8 cellular contexts compared by ENCODE assay signal in genomic region chr6:109441069-109441816, GRCh38. TPM values are rescaled to one million over a fixed set of nuclear protein-coding genes. Genes with fewer than 3 reads are reported as not detected.
A peak's percentile ranks its signal among the peaks of the same experiment; 100 is the strongest.
DNase-seq lines count a peak whose midpoint lies in the region; ATAC-seq, FAIRE-seq and TF ChIP-seq lines count a peak whose summit lies in the region.

No MANE protein-coding gene starts in this region.

- peak overlapping the region; percentile 25 for H2BK5ac ChIP-seq in IMR-90 (ENCODE audit: low read depth, low read length, poor library complexity, severe bottlenecking)

- dilution Hi-C loops in IMR-90 (cut with HindIII; ENCODE audit: low sequenced_read_pairs, unreplicated experiment), result no loop called here

- H3K14ac ChIP-seq in IMR-90 (replicated peaks; ENCODE audit: low read depth, low read length), result peak overlapping the region; percentile 71; the same call in 1 of the 2 replicates

- peak; percentile 80 for DNase-seq in ELF-1 (ENCODE audit: low read depth, low spot score)
- peak; percentile 47 for DNase-seq in IMR-90
- peak; percentile 56 for DNase-seq in bronchial epithelial cell (ENCODE audit: low read depth)
- DNase-seq in kidney, result peak; percentile 87
- DNase-seq in stimulated activated naive CD4-positive, alpha-beta T cell treated with Interleukin-2 at 50 U/mL for 16 hours (lab: John Stamatoyannopoulos, UW), result peak; percentile 48
- DNase-seq in COR-L47 (lab: John Stamatoyannopoulos, UW), result no peak

- peaks cover 0 to 16% of the 10 kb centered on the region in 2 experiments; a peak in 2 of 4 replicates for H3K79me1 ChIP-seq in IMR-90 (ENCODE audit: low read depth in 1 of 2, low read length in 2 of 2)

- H3K9ac ChIP-seq in IMR-90 (ENCODE audit: low read depth, low read length) (peak overlapping the region; percentile 72), SU-DHL-6 (ENCODE audit: low read length) (peak overlapping the region; percentile 97), kidney (ENCODE audit: low read length in 2 of 2) (peak overlapping the region; percentile 65 to 90)

- peaks cover 36% of the 10 kb centered on the region for H3K36me3 ChIP-seq in IMR-90 (ENCODE audit: control insufficient read depth, insufficient read depth, low read length)
- H3K36me3 ChIP-seq in SU-DHL-6 (ENCODE audit: low read length), result no peaks in the 10 kb centered on the region
- peaks cover 15% of the 10 kb centered on the region for H3K36me3 ChIP-seq in bronchial epithelial cell (ENCODE audit: control insufficient read depth, insufficient read depth, low read length)
- peaks cover 8 to 9% of the 10 kb centered on the region in 2 donors for H3K36me3 ChIP-seq in kidney (ENCODE audit: control insufficient read depth in 1 of 2, insufficient read depth in 2 of 2, low read length in 2 of 2)

- WGBS in IMR-90 (ENCODE audit: extremely low coverage in 2 of 2, insufficient read length in 1 of 2), 2 experiments, result 0% methylated on average over 3 of the region's 31 CpGs; no CpG with 5 or more reads in 1 of the 2 experiments

- peak overlapping the region; percentile 46 to 79; a peak in 2 of 4 replicates for H4K8ac ChIP-seq in IMR-90 (ENCODE audit: low read depth in 2 of 2, low read length in 2 of 2)

- H2BK120ac ChIP-seq in IMR-90 (ENCODE audit: low read depth, low read length), result 0 out of 2 replicates have a peak overlapping the region, but pooled peaks have one; percentile 4

- H2BK15ac ChIP-seq in IMR-90 (ENCODE audit: low read depth, low read length), result no peak overlapping the region

- H3K4me3 ChIP-seq in IMR-90 (ENCODE audit: insufficient read depth, low read depth, low read length), result peak overlapping the region; percentile 70
- peak overlapping the region; percentile 99 for H3K4me3 ChIP-seq in SU-DHL-6 (ENCODE audit: insufficient read depth, low read length, poor library complexity, severe bottlenecking)
- peak overlapping the region; percentile 83 for H3K4me3 ChIP-seq in bronchial epithelial cell (ENCODE audit: low read depth, low read length)
- H3K4me3 ChIP-seq in kidney (ENCODE audit: low read length in 2 of 2), result peak overlapping the region; percentile 81 to 83

- H3F3A ChIP-seq in SU-DHL-6 (ENCODE audit: insufficient read depth), result 0 out of 2 replicates have a peak, but pooled peaks cover 4% of the 10 kb centered on the region

- peak overlapping the region; percentile 49; the same call in 1 of the 2 replicates for H3K56ac ChIP-seq in IMR-90 (ENCODE audit: extremely low read depth, insufficient read depth, low read length)

- H3K27me3 ChIP-seq in IMR-90 (ENCODE audit: control insufficient read depth, insufficient read depth, low read length), result no peaks in the 10 kb centered on the region
- H3K27me3 ChIP-seq in SU-DHL-6 (ENCODE audit: low read length), result no peaks in the 10 kb centered on the region; the same call in 1 of the 2 replicates
- no peaks in the 10 kb centered on the region for H3K27me3 ChIP-seq in bronchial epithelial cell (ENCODE audit: control insufficient read depth, insufficient read depth, low read length)

- peak overlapping the region; percentile 74 for H3K23ac ChIP-seq in IMR-90 (ENCODE audit: low read depth, low read length)

- TF ChIP-seq POLR2A in IMR-90 (IDR thresholded peaks at IDR 0.05; ENCODE audit: low read depth, low read length), result no peak

- no peak overlapping the region for H2BK20ac ChIP-seq in IMR-90 (ENCODE audit: low read depth, low read length)

- peaks cover 13% of the 10 kb centered on the region for H3K9me1 ChIP-seq in IMR-90 (ENCODE audit: insufficient read depth, low read length)

- CTCF ChIA-PET in IMR-90 (lab: Yijun Ruan, JAX), result interaction anchor here (0.6 to 0.9 kb wide), 2 partner anchors 24 to 28 kb away, joined by 3 to 10 read pairs; no protein-coding TSS in a partner anchor

- peak overlapping the region; percentile 66 for H2AK9ac ChIP-seq in IMR-90 (replicated peaks; ENCODE audit: low read depth, low read length, poor library complexity)

- FAIRE-seq in bronchial epithelial cell (lab: Jason Lieb, UNC), result no peak
- no peak for FAIRE-seq in kidney (lab: Jason Lieb, UNC)

- BruUV-seq in IMR-90 (replicated peaks; lab: Mats Ljungman, UMichigan), result no TSS peak

- TF ChIP-seq RAD21 in IMR-90 (IDR thresholded peaks at IDR 0.05; ENCODE audit: low read length), result no peak

- intact Hi-C loops in IMR-90 (cut with micrococcal nuclease), result no loop called here
- intact Hi-C loops in kidney (cut with DNase I), result no loop called here

- TF ChIP-seq CTCF in IMR-90 (conservative IDR thresholded peaks at IDR 0.05; ENCODE audit: low read depth, low read length), result 0 out of 2 replicates have a peak, but pooled peaks have one; percentile 12
- peak; percentile 19 for TF ChIP-seq CTCF in SU-DHL-6 (IDR thresholded peaks at IDR 0.05; ENCODE audit: insufficient read depth, low read length, poor library complexity, severe bottlenecking)
- peak; percentile 25 for TF ChIP-seq CTCF in bronchial epithelial cell (IDR thresholded peaks at IDR 0.05; ENCODE audit: insufficient read depth, low read length, severe bottlenecking)
- TF ChIP-seq CTCF in kidney (IDR thresholded peaks at IDR 0.05; ENCODE audit: borderline replicate concordance, extremely low read depth, insufficient read depth), result no peak

- no peak overlapping the region; the same call in 1 of the 2 replicates for H4K91ac ChIP-seq in IMR-90 (ENCODE audit: insufficient read depth, low read depth, low read length)

- peak overlapping the region; percentile 73 for H2AK5ac ChIP-seq in IMR-90 (ENCODE audit: low read depth, low read length)

- H3K4me1 ChIP-seq in IMR-90 (ENCODE audit: control insufficient read depth, insufficient read depth, low read length) (peaks cover 8% of the 10 kb centered on the region), kidney (ENCODE audit: control insufficient read depth in 1 of 2, insufficient read depth in 1 of 2, low read depth in 1 of 2, low read length in 2 of 2) (peaks cover 7 to 12% of the 10 kb centered on the region in 2 donors)

- H3K9me2 ChIP-seq in SU-DHL-6 (replicated peaks; ENCODE audit: insufficient read depth, low read length), result no peaks in the 10 kb centered on the region

- no peaks in the 10 kb centered on the region for H3K9me3 ChIP-seq in IMR-90 (ENCODE audit: control insufficient read depth, insufficient read depth, low read length)
- H3K9me3 ChIP-seq in SU-DHL-6 (ENCODE audit: insufficient read depth, low read length), result no peaks in the 10 kb centered on the region
- H3K9me3 ChIP-seq in kidney (ENCODE audit: control insufficient read depth in 1 of 2, low read length in 2 of 2), result no peaks in the 10 kb centered on the region

- H3K4ac ChIP-seq in IMR-90 (ENCODE audit: low read depth, low read length), result peak overlapping the region; percentile 71

- H3K4me2 ChIP-seq in IMR-90 (ENCODE audit: low read depth, low read length) (peak overlapping the region; percentile 93), SU-DHL-6 (ENCODE audit: low read depth, low read length, poor library complexity, severe bottlenecking) (peak overlapping the region; percentile 61)

- peak overlapping the region; percentile 4; the same call in 1 of the 2 replicates for H3K18ac ChIP-seq in IMR-90 (ENCODE audit: low read depth, low read length)

- H2AFZ ChIP-seq in IMR-90 (replicated peaks; ENCODE audit: low read length, poor library complexity) (peak overlapping the region; percentile 99), SU-DHL-6 (ENCODE audit: low read depth, low read length, severe bottlenecking) (peak overlapping the region; percentile 96)

- in situ Hi-C loops in IMR-90 (cut with MboI; ENCODE audit: low sequenced_read_pairs), result no loop called here

- no peaks in the 10 kb centered on the region for H3K79me2 ChIP-seq in SU-DHL-6 (ENCODE audit: insufficient read depth, low read length)

- POLR2A ChIA-PET in IMR-90 (lab: Charles Lee; ENCODE audit: unreplicated experiment), result no interaction called here

- H3K27ac ChIP-seq in IMR-90 (ENCODE audit: insufficient read depth, low read length) (peak overlapping the region; percentile 48), SU-DHL-6 (ENCODE audit: low read depth, low read length) (peak overlapping the region; percentile 62), kidney (ENCODE audit: low read depth in 2 of 2, low read length in 2 of 2) (peak overlapping the region; percentile 67 to 75)

- ATAC-seq in GM21515 (IDR thresholded peaks at IDR 0.05; ENCODE audit: unreplicated experiment) (peak; percentile 14), IMR-90 (ENCODE audit: low read depth) (peak; percentile 37)

- H4K20me1 ChIP-seq in IMR-90 (ENCODE audit: insufficient read depth, low read length) (no peaks in the 10 kb centered on the region), SU-DHL-6 (ENCODE audit: low read depth, low read length) (no peaks in the 10 kb centered on the region)

- H4K5ac ChIP-seq in IMR-90 (ENCODE audit: low read depth, low read length), result no peak overlapping the region

RNA-seq across cellular contexts. Expression of gene SMPD2, which starts 0.7 kb away (rescaled TPM):
- 8.3 and 9.0 TPM in 2 replicates for total RNA-seq in IMR-90 (2012; rRNA removed)
- polyA plus RNA-seq in IMR-90 (2012; rRNA removed), result 7.1 and 7.7 TPM in 2 replicates
- 5.2 and 6.0 TPM in 2 replicates for polyA plus RNA-seq in IMR-90 (2012; cell fraction: cytosol; rRNA removed)
- polyA plus RNA-seq in IMR-90 (2012; cell fraction: nucleus; rRNA removed; ENCODE audit: low replicate concordance), result 18.1 and 25.2 TPM in 2 replicates
- 18.9 and 19.7 TPM in 2 replicates for total RNA-seq in bronchial epithelial cell
- 17.4 TPM for total RNA-seq in kidney
- polyA plus RNA-seq in kidney (ENCODE audit: insufficient read depth, low read depth, low replicate concordance), result 14.7 TPM

RNA-seq across cellular contexts. Expression of gene PPIL6, which starts 0.8 kb away (rescaled TPM):
- total RNA-seq in IMR-90 (2012; rRNA removed) (0.18 and 1.4 TPM in 2 replicates), bronchial epithelial cell (8.4 and 9.3 TPM in 2 replicates), kidney (8.4 TPM)
- polyA plus RNA-seq in IMR-90 (2012; rRNA removed) (0.07 and 0.15 TPM in 2 replicates), kidney (ENCODE audit: insufficient read depth, low read depth, low replicate concordance) (6.0 TPM)
- polyA plus RNA-seq in IMR-90 (2012; cell fraction: cytosol; rRNA removed), result 0.09 and 0.12 TPM in 2 replicates
- 0.06 and 0.09 TPM in 2 replicates for polyA plus RNA-seq in IMR-90 (2012; cell fraction: nucleus; rRNA removed; ENCODE audit: low replicate concordance)

RNA-seq across cellular contexts. Expression of gene MICAL1, which starts 14.3 kb away (rescaled TPM):
- total RNA-seq in IMR-90 (2012; rRNA removed) (28.6 and 30.5 TPM in 2 replicates), bronchial epithelial cell (12.4 and 14.2 TPM in 2 replicates), kidney (38.7 TPM)
- polyA plus RNA-seq in IMR-90 (2012; rRNA removed) (57.1 and 59.1 TPM in 2 replicates), kidney (ENCODE audit: insufficient read depth, low read depth, low replicate concordance) (13.7 TPM)
- polyA plus RNA-seq in IMR-90 (2012; cell fraction: cytosol; rRNA removed), result 24.7 and 32.0 TPM in 2 replicates
- polyA plus RNA-seq in IMR-90 (2012; cell fraction: nucleus; rRNA removed; ENCODE audit: low replicate concordance), result 387 and 626 TPM in 2 replicates

RNA-seq across cellular contexts. Expression of gene ZBTB24, which starts 41.8 kb away (rescaled TPM):
- total RNA-seq in IMR-90 (2012; rRNA removed), result 7.9 and 10.3 TPM in 2 replicates
- polyA plus RNA-seq in IMR-90 (2012; rRNA removed), result 2.1 and 2.3 TPM in 2 replicates
- polyA plus RNA-seq in IMR-90 (2012; cell fraction: cytosol; rRNA removed), result 0.63 and 0.75 TPM in 2 replicates
- 1.1 and 2.2 TPM in 2 replicates for polyA plus RNA-seq in IMR-90 (2012; cell fraction: nucleus; rRNA removed; ENCODE audit: low replicate concordance)
- 4.6 and 6.3 TPM in 2 replicates for total RNA-seq in bronchial epithelial cell
- 12.0 TPM for total RNA-seq in kidney
- 3.1 TPM for polyA plus RNA-seq in kidney (ENCODE audit: insufficient read depth, low read depth, low replicate concordance)

RNA-seq across cellular contexts. Expression of gene CD164, which starts 59.0 kb away (rescaled TPM):
- total RNA-seq in IMR-90 (2012; rRNA removed), result 127 and 150 TPM in 2 replicates
- 146 and 148 TPM in 2 replicates for polyA plus RNA-seq in IMR-90 (2012; rRNA removed)
- polyA plus RNA-seq in IMR-90 (2012; cell fraction: cytosol; rRNA removed), result 104 and 125 TPM in 2 replicates
- 38.9 and 93.3 TPM in 2 replicates for polyA plus RNA-seq in IMR-90 (2012; cell fraction: nucleus; rRNA removed; ENCODE audit: low replicate concordance)
- 113 and 115 TPM in 2 replicates for total RNA-seq in bronchial epithelial cell
- 267 TPM for total RNA-seq in kidney
- polyA plus RNA-seq in kidney (ENCODE audit: insufficient read depth, low read depth, low replicate concordance), result 205 TPM
